In the genomic region with DNA sequence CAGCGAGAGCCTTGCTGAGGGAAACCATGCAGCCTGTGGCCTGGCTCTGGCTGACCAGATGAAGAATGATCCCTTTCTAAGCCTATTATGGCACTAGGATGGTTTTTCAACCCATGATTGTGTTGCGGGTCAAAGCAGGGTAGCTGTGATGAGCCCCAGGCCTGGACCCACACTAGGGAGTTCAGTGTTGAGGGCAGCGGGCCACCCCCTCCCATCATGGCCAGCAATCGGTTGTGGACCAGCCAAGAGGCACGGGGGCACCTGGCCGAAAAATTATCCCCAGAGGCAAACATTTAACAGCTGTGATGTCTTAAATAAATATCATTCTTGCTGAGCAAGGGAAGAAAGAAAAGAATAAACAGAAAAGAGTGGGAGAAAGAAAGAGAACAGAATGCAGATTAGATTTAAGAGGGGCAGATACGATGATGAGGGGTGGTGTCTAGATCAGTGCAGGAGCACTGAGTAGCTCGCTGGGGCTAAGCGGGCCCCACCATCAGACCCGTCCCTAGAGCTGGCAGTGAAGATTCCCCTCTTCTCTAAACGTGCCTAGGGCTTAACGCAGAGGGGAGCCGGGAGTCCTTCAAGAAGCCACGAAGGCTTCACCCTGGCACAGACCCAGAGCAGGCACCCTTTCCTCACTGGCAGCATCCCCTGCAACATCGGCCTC, we compare ENCODE assay signal across 10 cellular contexts.
DNase-seq lines count a peak whose midpoint lies in the region; ATAC-seq and TF ChIP-seq lines count a peak whose summit lies in the region.
"Had no signal": no experiment of that assay in that cellular context is flagged by ENCODE, and none has a peak within 500 bp of the region (broad histone marks: within the 10 kb centered on the region; RNA-seq: fewer than 3 reads in every experiment).

No MANE protein-coding gene starts in this region.

- H3K4me3 ChIP-seq in LNCaP clone FGC (ENCODE audit: low read depth, low read length) (peak overlapping the region; percentile 7; the same call in 1 of the 2 replicates), lung (peak overlapping the region; percentile 8)

- ATAC-seq in lung (ENCODE audit: insufficient read depth, low FRiP score) = no peak

- H3K9me3 ChIP-seq in lung (ENCODE audit: control insufficient read depth in 2 of 2, insufficient read depth in 1 of 2, low read length in 1 of 2) = peaks cover 0 to 4% of the 10 kb centered on the region in 2 donors

- no peaks in the 10 kb centered on the region for H3K27me3 ChIP-seq in lung (ENCODE audit: control insufficient read depth, insufficient read depth)

- DNase-seq in LNCaP clone FGC (ENCODE audit: low read depth) (no peak), caudate nucleus (lab: John Stamatoyannopoulos, UW) (peak in 6 of 61 donors; percentile 10 to 54 (median 32)), lung (ENCODE audit: low spot score) (no peak), mucosa of gallbladder (ENCODE audit: low spot score) (no peak), COLO829 (ENCODE audit: low spot score) (no peak)
- no peak for DNase-seq in effector CD8-positive, alpha-beta T cell (lab: John Stamatoyannopoulos, UW)
- DNase-seq: activated CD8-positive, alpha-beta memory T cell treated with anti-CD3 and anti-CD28 coated beads, Interleukin-2, amount 50 U/mL, for 4 hours; GOT3; NCI-H524 had no signal

- TF ChIP-seq CTCF in LNCaP clone FGC (IDR thresholded peaks at IDR 0.05; ENCODE audit: control insufficient read depth, extremely low read depth, insufficient read depth) = no peak
- TF ChIP-seq CTCF in lung (IDR thresholded peaks at IDR 0.05; ENCODE audit: control extremely low read depth, extremely low read depth) = no peak

- H3K4me1 ChIP-seq in lung (ENCODE audit: control insufficient read depth in 2 of 2, insufficient read depth in 2 of 2, low read length in 2 of 2) = peaks cover 3 to 9% of the 10 kb centered on the region in 2 donors

- H3K27ac ChIP-seq in caudate nucleus (ENCODE audit: low read depth, low read length) (peak overlapping the region; percentile 83), lung (ENCODE audit: low read depth in 1 of 2, low read length in 1 of 2) (peak overlapping the region in 1 of 2 donors; percentile 71), temporal lobe (ENCODE audit: low read depth, low read length) (peak overlapping the region; percentile 65)

- no peaks in the 10 kb centered on the region for H3K36me3 ChIP-seq in lung (ENCODE audit: control insufficient read depth in 2 of 2, insufficient read depth in 2 of 2, low read length in 2 of 2)

- 55 to 66% methylated on average over 15 of the region's 15 CpGs for WGBS in lung, 2 donors
